Comparison of ENCODE assay signal across 23 cellular contexts in the genomic region with DNA sequence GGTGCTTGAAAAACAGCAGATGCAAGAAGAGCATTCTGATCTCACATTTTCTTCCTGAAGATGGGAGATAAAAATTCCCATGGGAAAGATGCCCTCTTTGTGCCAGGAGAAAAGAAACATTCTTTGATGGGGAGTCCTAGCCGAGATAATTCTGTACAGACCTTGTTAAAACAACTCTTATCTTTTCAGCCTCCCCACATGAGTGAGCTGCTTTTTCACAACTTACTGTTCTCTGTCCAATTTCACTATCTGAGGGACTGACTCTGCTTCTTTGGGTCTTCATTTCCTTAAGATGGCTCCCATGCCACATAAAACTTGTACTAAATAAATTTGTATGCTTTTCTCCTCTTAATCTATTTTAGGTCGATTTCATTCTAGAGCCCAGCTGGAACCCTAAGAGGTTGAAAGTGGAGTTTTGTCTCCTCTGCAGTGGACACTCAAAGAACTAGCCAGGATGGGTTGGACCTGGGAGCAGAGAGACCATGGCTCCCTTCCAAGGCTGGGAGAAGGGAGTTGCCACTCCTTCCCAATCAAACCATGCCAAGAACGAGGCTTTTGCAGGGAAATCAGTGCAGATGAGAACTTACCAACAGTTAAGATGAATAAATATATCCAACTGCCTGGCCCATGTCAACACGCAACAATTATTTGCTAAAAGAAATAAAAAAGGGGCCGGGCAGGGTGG.
"Had no signal": no experiment of that assay in that cellular context is flagged by ENCODE, and none has a peak within 500 bp of the region (broad histone marks: within the 10 kb centered on the region; RNA-seq: fewer than 3 reads in every experiment).

No MANE protein-coding gene starts in this region.

- H3K4me1 Mint-ChIP-seq: activated CD4-positive, alpha-beta memory T cell treated with anti-CD3 and anti-CD28 coated beads, Interleukin-2, amount 10 ng/mL, durations not matched to agents 7 days and 5 days; activated CD4-positive, alpha-beta T cell treated with anti-CD3 and anti-CD28 coated beads, Interleukin-2, amount 10 ng/mL, durations not matched to agents 24 days and 14 days; activated naive CD4-positive, alpha-beta T cell treated with anti-CD3 and anti-CD28 coated beads, Interleukin-2, amount 50 U/mL, for 24 hours; activated naive CD8-positive, alpha-beta T cell treated with anti-CD3 and anti-CD28 coated beads, Interleukin-2, amount 50 U/mL, for 24 hours; memory B cell; natural killer cell; stimulated activated effector memory CD8-positive, alpha-beta T cell treated with anti-CD3 and anti-CD28 coated beads, Interleukin-12 subunit alpha, Interleukin-12 subunit beta, amount 100 ng/mL, for 72 hours; T-helper 17 cell had no signal

- H3K4me3 ChIP-seq: esophagus muscularis mucosa, gastroesophageal sphincter, hepatocyte, sigmoid colon, stomach, tibial nerve had no signal

- H3K27ac Mint-ChIP-seq: activated CD4-positive, alpha-beta memory T cell treated with anti-CD3 and anti-CD28 coated beads, Interleukin-2, amount 10 ng/mL, durations not matched to agents 7 days and 5 days; activated CD4-positive, alpha-beta T cell treated with anti-CD3 and anti-CD28 coated beads, Interleukin-2, amount 10 ng/mL, durations not matched to agents 24 days and 14 days; activated naive CD4-positive, alpha-beta T cell treated with anti-CD3 and anti-CD28 coated beads, Interleukin-2, amount 50 U/mL, for 24 hours; activated naive CD8-positive, alpha-beta T cell treated with anti-CD3 and anti-CD28 coated beads, Interleukin-2, amount 50 U/mL, for 24 hours; activated T-helper 2 cell treated with anti-CD3 and anti-CD28 coated beads, Interferon-gamma antibody, Interleukin-2, Interleukin-4, amounts not matched to agents 10 μg/mL and 5 μg/mL and 100 μg/mL, durations not matched to agents 14 hours and 24 hours and 36 hours; memory B cell; natural killer cell; stimulated activated effector memory CD8-positive, alpha-beta T cell treated with anti-CD3 and anti-CD28 coated beads, Interleukin-12 subunit alpha, Interleukin-12 subunit beta, amount 100 ng/mL, for 72 hours had no signal

- H3K4me1 ChIP-seq: esophagus muscularis mucosa, gastroesophageal sphincter, sigmoid colon, stomach, tibial nerve had no signal

- H3K36me3 ChIP-seq: esophagus muscularis mucosa, gastroesophageal sphincter, sigmoid colon, stomach, tibial nerve had no signal

- H3K4me3 Mint-ChIP-seq: activated CD4-positive, alpha-beta memory T cell treated with anti-CD3 and anti-CD28 coated beads, Interleukin-2, amount 10 ng/mL, durations not matched to agents 7 days and 5 days; activated CD4-positive, alpha-beta T cell treated with anti-CD3 and anti-CD28 coated beads, Interleukin-2, amount 10 ng/mL, durations not matched to agents 24 days and 14 days; activated naive CD4-positive, alpha-beta T cell treated with anti-CD3 and anti-CD28 coated beads, Interleukin-2, amount 50 U/mL, for 24 hours; activated naive CD8-positive, alpha-beta T cell treated with anti-CD3 and anti-CD28 coated beads, Interleukin-2, amount 50 U/mL, for 24 hours; memory B cell; natural killer cell; stimulated activated effector memory CD8-positive, alpha-beta T cell treated with anti-CD3 and anti-CD28 coated beads, Interleukin-12 subunit alpha, Interleukin-12 subunit beta, amount 100 ng/mL, for 72 hours; T-helper 17 cell had no signal

- H3K36me3 Mint-ChIP-seq: activated naive CD4-positive, alpha-beta T cell treated with anti-CD3 and anti-CD28 coated beads, Interleukin-2, amount 50 U/mL, for 24 hours; memory B cell; natural killer cell; stimulated activated effector memory CD8-positive, alpha-beta T cell treated with anti-CD3 and anti-CD28 coated beads, Interleukin-12 subunit alpha, Interleukin-12 subunit beta, amount 100 ng/mL, for 72 hours had no signal

- ATAC-seq: activated naive CD8-positive, alpha-beta T cell treated with anti-CD3 and anti-CD28 coated beads, Interleukin-2, amount 50 U/mL, for 24 hours; gastroesophageal sphincter; natural killer cell; stimulated activated effector memory CD8-positive, alpha-beta T cell treated with anti-CD3 and anti-CD28 coated beads, Interleukin-12 subunit alpha, Interleukin-12 subunit beta, amount 100 ng/mL, for 72 hours; T-helper 17 cell had no signal

- H3K27me3 ChIP-seq: esophagus muscularis mucosa, gastroesophageal sphincter, hepatocyte, sigmoid colon, tibial nerve had no signal

- H3K9me3 Mint-ChIP-seq: activated CD4-positive, alpha-beta memory T cell treated with anti-CD3 and anti-CD28 coated beads, Interleukin-2, amount 10 ng/mL, durations not matched to agents 7 days and 5 days; activated CD4-positive, alpha-beta T cell treated with anti-CD3 and anti-CD28 coated beads, Interleukin-2, amount 10 ng/mL, durations not matched to agents 24 days and 14 days; activated naive CD4-positive, alpha-beta T cell treated with anti-CD3 and anti-CD28 coated beads, Interleukin-2, amount 50 U/mL, for 24 hours; activated naive CD8-positive, alpha-beta T cell treated with anti-CD3 and anti-CD28 coated beads, Interleukin-2, amount 50 U/mL, for 24 hours; activated T-helper 2 cell treated with anti-CD3 and anti-CD28 coated beads, Interferon-gamma antibody, Interleukin-2, Interleukin-4, amounts not matched to agents 10 μg/mL and 5 μg/mL and 100 μg/mL, durations not matched to agents 14 hours and 24 hours and 36 hours; memory B cell; natural killer cell; stimulated activated effector memory CD8-positive, alpha-beta T cell treated with anti-CD3 and anti-CD28 coated beads, Interleukin-12 subunit alpha, Interleukin-12 subunit beta, amount 100 ng/mL, for 72 hours had no signal

- H3K9me3 ChIP-seq: esophagus muscularis mucosa, gastroesophageal sphincter, sigmoid colon, stomach, tibial nerve had no signal

- H3K27ac ChIP-seq: esophagus muscularis mucosa, gastroesophageal sphincter, hepatocyte, sigmoid colon, stomach, tibial nerve had no signal

- DNase-seq: activated CD4-positive, alpha-beta memory T cell treated with anti-CD3 and anti-CD28 coated beads, Interleukin-2, amount 10 ng/mL, durations not matched to agents 7 days and 5 days; activated CD4-positive, alpha-beta T cell treated with anti-CD3 and anti-CD28 coated beads, Interleukin-2, amount 10 ng/mL, durations not matched to agents 24 days and 14 days; activated CD4-positive, CD25-positive, alpha-beta regulatory T cell treated with anti-CD3 and anti-CD28 coated beads, Interleukin-2, amount 50 U/mL, for 72 hours; activated naive CD8-positive, alpha-beta T cell treated with anti-CD3 and anti-CD28 coated beads, Interleukin-2, amount 50 U/mL, for 24 hours; activated T-cell treated with anti-CD3 and anti-CD28 coated beads, Interleukin-2, amount 50 U/mL, for 48 hours; dermis blood vessel endothelial cell; effector CD4-positive, alpha-beta T cell; islet precursor cell; midbrain; natural killer cell; sigmoid colon; small intestine; stimulated activated CD4-positive, alpha-beta T cell treated with anti-CD3 and anti-CD28 coated beads, Interleukin-4, amount 100 ng/mL, for 24 hours; stomach; T-helper 17 cell had no signal
